Comparison of ENCODE assay signal across 14 cellular contexts in genomic region chr5:142096382-142096781, GRCh38. TPM values are rescaled to one million over a fixed set of nuclear protein-coding genes. Genes with fewer than 3 reads are reported as not detected.
DNase-seq lines count a peak whose midpoint lies in the region; ATAC-seq and TF ChIP-seq lines count a peak whose summit lies in the region.
"Had no signal": no experiment of that assay in that cellular context is flagged by ENCODE, and none has a peak within 500 bp of the region (broad histone marks: within the 10 kb centered on the region; RNA-seq: fewer than 3 reads in every experiment).

No MANE protein-coding gene starts in this region.

- no peaks in the 10 kb centered on the region for H3K9me2 ChIP-seq in PC-3 (replicated peaks; ENCODE audit: low read length)

- H3K9me3 ChIP-seq in left ventricle myocardium inferior (replicated peaks) (no peaks in the 10 kb centered on the region), right cardiac atrium (ENCODE audit: control insufficient read depth, low read length) (no peaks in the 10 kb centered on the region), T-helper 17 cell (ENCODE audit: control insufficient read depth, low read length, poor library complexity, severe bottlenecking) (no peaks in the 10 kb centered on the region), thyroid gland (no peaks in the 10 kb centered on the region), PC-3 (ENCODE audit: low read length) (no peaks in the 10 kb centered on the region)
- H3K9me3 ChIP-seq: MG63, prostate gland had no signal

- H3K4me1 ChIP-seq in left ventricle myocardium inferior (peaks cover 23% of the 10 kb centered on the region), right cardiac atrium (ENCODE audit: control insufficient read depth, insufficient read depth, low read length) (no peaks in the 10 kb centered on the region), thyroid gland (peaks cover 30 to 43% of the 10 kb centered on the region in 2 donors), PC-3 (ENCODE audit: insufficient read depth, low read length) (no peaks in the 10 kb centered on the region; the same call in 1 of the 2 replicates)
- H3K4me1 ChIP-seq: prostate gland had no signal

- no peak overlapping the region for H2AFZ ChIP-seq in PC-3 (ENCODE audit: low read length)

- H3K4me3 Mint-ChIP-seq in T-helper 17 cell = no peak overlapping the region
- H3K4me3 Mint-ChIP-seq: neural crest cell had no signal

- no peaks in the 10 kb centered on the region for H3F3A ChIP-seq in PC-3 (ENCODE audit: low read length, unreplicated experiment)

- H3K4me3 ChIP-seq in left ventricle myocardium inferior (no peak overlapping the region), right cardiac atrium (ENCODE audit: low read length) (no peak overlapping the region), thyroid gland (replicated peaks in 1 of 3) (no peak overlapping the region), PC-3 (ENCODE audit: low read length) (no peak overlapping the region)
- H3K4me3 ChIP-seq: MG63, prostate gland had no signal

- peak in 1 of 2 donors; percentile 60 for TF ChIP-seq POLR2A in thyroid gland (IDR thresholded peaks at IDR 0.05)

- H3K36me3 ChIP-seq in left ventricle myocardium inferior (no peaks in the 10 kb centered on the region), thyroid gland (no peaks in the 10 kb centered on the region), PC-3 (ENCODE audit: low read depth, low read length) (no peaks in the 10 kb centered on the region)
- H3K36me3 ChIP-seq: MG63, prostate gland had no signal

- ATAC-seq in right cardiac atrium (no peak), T-helper 17 cell (no peak), PC-3 (no peak)

- no peak for DNase-seq in left ventricle myocardium inferior
- no peak for DNase-seq in right cardiac atrium
- DNase-seq in T-helper 17 cell = no peak
- DNase-seq in effector CD8-positive, alpha-beta T cell (lab: John Stamatoyannopoulos, UW) = peak; percentile 3
- peak; percentile 76 to 80 for DNase-seq in thyroid gland
- no peak for DNase-seq in HPDE6-E6E7 (ENCODE audit: extremely low spot score)
- DNase-seq in PC-3 = no peak
- DNase-seq: DMS53, left ventricle myocardium superior, MG63, small intestine, T1000 had no signal

- TF ChIP-seq CTCF in left ventricle myocardium inferior (IDR thresholded peaks at IDR 0.05; ENCODE audit: borderline replicate concordance) (no peak), thyroid gland (IDR thresholded peaks at IDR 0.05) (no peak), PC-3 (conservative IDR thresholded peaks at IDR 0.05; ENCODE audit: low read depth, low read length) (no peak)

- 73% methylated on average over 3 of the region's 3 CpGs for WGBS in right cardiac atrium
- WGBS in thyroid gland, 2 donors = 36 to 45% methylated on average over 3 of the region's 3 CpGs

- H3K79me2 ChIP-seq in PC-3 (ENCODE audit: low read length) = no peaks in the 10 kb centered on the region

- intact Hi-C loops in left ventricle myocardium inferior (cut with micrococcal nuclease) (no loop called here), right cardiac atrium (cut with DNase I) (no loop called here), thyroid gland (cut with DNase I) (no loop called here), PC-3 (cut with micrococcal nuclease) (no loop called here)

- H3K27me3 ChIP-seq in left ventricle myocardium inferior (ENCODE audit: low read depth) = no peaks in the 10 kb centered on the region
- no peaks in the 10 kb centered on the region for H3K27me3 ChIP-seq in right cardiac atrium (ENCODE audit: control insufficient read depth, insufficient read depth)
- no peaks in the 10 kb centered on the region for H3K27me3 ChIP-seq in thyroid gland
- no peaks in the 10 kb centered on the region for H3K27me3 ChIP-seq in PC-3 (ENCODE audit: low read length)
- H3K27me3 ChIP-seq: MG63 had no signal

- H3K27ac ChIP-seq in left ventricle myocardium inferior (replicated peaks) (peak overlapping the region; percentile 83), right cardiac atrium (ENCODE audit: low read length) (no peak overlapping the region), thyroid gland (peak overlapping the region; percentile 88 to 100 (median 95)), PC-3 (ENCODE audit: low read length) (no peak overlapping the region)
- H3K27ac ChIP-seq: prostate gland had no signal

- no peaks in the 10 kb centered on the region for H4K20me1 ChIP-seq in PC-3 (ENCODE audit: low read length)

- no peak overlapping the region for H3K9ac ChIP-seq in PC-3 (ENCODE audit: low read length)

- BruUV-seq in PC-3 (replicated peaks; lab: Mats Ljungman, UMichigan) = no TSS peak

- H3K4me1 Mint-ChIP-seq in T-helper 17 cell = peaks cover 24% of the 10 kb centered on the region
- H3K4me1 Mint-ChIP-seq: neural crest cell had no signal

- H3K4me2 ChIP-seq in PC-3 (ENCODE audit: low read length) = no peak overlapping the region

- no peaks in the 10 kb centered on the region for H3K27me3 Mint-ChIP-seq in T-helper 17 cell

- POLR2A ChIA-PET in PC-3 (lab: Charles Lee; ENCODE audit: unreplicated experiment) = no interaction called here

- CTCF ChIA-PET in PC-3 (lab: Charles Lee) = no interaction called here

- H3K27ac Mint-ChIP-seq in T-helper 17 cell = peak overlapping the region; percentile 96

- no peaks in the 10 kb centered on the region for H3K36me3 Mint-ChIP-seq in T-helper 17 cell (ENCODE audit: low read depth)

RNA-seq across cellular contexts. Expression of gene NDFIP1, which starts 12.2 kb away (rescaled TPM):
- total RNA-seq in left ventricle myocardium inferior (62.1 TPM), right cardiac atrium (10 to 100 TPM; 67.9 to 74.5 (median 68.3) TPM), T-helper 17 cell (10 to 100 TPM; 89.6 to 92.9 TPM), thyroid gland (100 to 1,000 TPM; 185 to 351 (median 297) TPM), PC-3 (2014; rRNA removed) (33.5 and 38.2 TPM in 2 replicates)
- 51.6 TPM for polyA plus RNA-seq in right cardiac atrium

Comparison
In these comparisons a context has a peak if more than half of its experiments do, and no peak if none do; other contexts are left out.
1. H3K27ac ChIP-seq: peak in left ventricle myocardium inferior (single experiment) and thyroid gland (3 of 3); none in right cardiac atrium (single experiment) and PC-3 (single experiment).
2. DNase-seq: peak in effector CD8-positive, alpha-beta T cell (single experiment) and thyroid gland (2 of 2); none in left ventricle myocardium inferior (single experiment), right cardiac atrium (0 of 3), T-helper 17 cell (0 of 3), HPDE6-E6E7 (single experiment) and PC-3 (single experiment).